ENCODE assay signal across 7 cellular contexts in genomic region chr15:59691194-59691805, GRCh38. TPM values are rescaled to one million over a fixed set of nuclear protein-coding genes. Genes with fewer than 3 reads are reported as not detected.
DNase-seq lines count a peak whose midpoint lies in the region; ATAC-seq and TF ChIP-seq lines count a peak whose summit lies in the region.

No MANE protein-coding gene starts in this region.

- no peak overlapping the region for H3K27ac ChIP-seq in coronary artery

- H3K4me1 Mint-ChIP-seq in T-helper 2 cell treated with Interferon-gamma antibody and Interleukin-4, amounts not matched to agents 5 μg/mL and 100 μg/mL, for 36 hours (ENCODE audit: low read depth) = peaks cover 23% of the 10 kb centered on the region
- H3K4me1 Mint-ChIP-seq in naive B cell = peaks cover 18 to 33% (median 31%) of the 10 kb centered on the region in 3 donors

- H3K4me3 ChIP-seq in MG63 (no peak overlapping the region), coronary artery (no peak overlapping the region)

- DNase-seq in GDM1 (lab: John Stamatoyannopoulos, UW) = peak; percentile 14
- DNase-seq in MG63 = peak; percentile 14
- DNase-seq in T-helper 2 cell treated with Interferon-gamma antibody and Interleukin-4, amounts not matched to agents 5 μg/mL and 100 μg/mL, for 36 hours (ENCODE audit: low spot score) = no peak
- no peak for DNase-seq in coronary artery (ENCODE audit: low spot score)
- DNase-seq in naive B cell = peak; percentile 61
- DNase-seq in NCI-H2029 (lab: John Stamatoyannopoulos, UW) = no peak

- H3K27me3 ChIP-seq in MG63 = no peaks in the 10 kb centered on the region

- peak overlapping the region; percentile 57 for H3K4me3 Mint-ChIP-seq in T-helper 2 cell treated with Interferon-gamma antibody and Interleukin-4, amounts not matched to agents 5 μg/mL and 100 μg/mL, for 36 hours
- H3K4me3 Mint-ChIP-seq in naive B cell = peak overlapping the region; percentile 26 to 89 (median 72)

- H3K36me3 ChIP-seq in MG63 = peaks cover 11% of the 10 kb centered on the region

- TF ChIP-seq CTCF in coronary artery (IDR thresholded peaks at IDR 0.05) = peak; percentile 59

- no peaks in the 10 kb centered on the region for H3K9me3 ChIP-seq in MG63

- peak overlapping the region; percentile 52 for H3K27ac Mint-ChIP-seq in T-helper 2 cell treated with Interferon-gamma antibody and Interleukin-4, amounts not matched to agents 5 μg/mL and 100 μg/mL, for 36 hours
- H3K27ac Mint-ChIP-seq in naive B cell = peak overlapping the region in 5 of 6 donors; percentile 39 to 99 (median 88)

- no peak for ATAC-seq in naive B cell (ENCODE audit: low read depth in 2 of 2)
- ATAC-seq in HG03460 (IDR thresholded peaks at IDR 0.05; ENCODE audit: unreplicated experiment) = no peak

- peaks cover 10% of the 10 kb centered on the region for H3K36me3 Mint-ChIP-seq in T-helper 2 cell treated with Interferon-gamma antibody and Interleukin-4, amounts not matched to agents 5 μg/mL and 100 μg/mL, for 36 hours (ENCODE audit: low read depth)
- H3K36me3 Mint-ChIP-seq in naive B cell = peaks cover 4 to 11% of the 10 kb centered on the region in 2 donors

- H3K27me3 Mint-ChIP-seq in T-helper 2 cell treated with Interferon-gamma antibody and Interleukin-4, amounts not matched to agents 5 μg/mL and 100 μg/mL, for 36 hours (ENCODE audit: low read depth) = no peaks in the 10 kb centered on the region
- H3K27me3 Mint-ChIP-seq in naive B cell = no peaks in the 10 kb centered on the region

- no peaks in the 10 kb centered on the region for H3K9me3 Mint-ChIP-seq in T-helper 2 cell treated with Interferon-gamma antibody and Interleukin-4, amounts not matched to agents 5 μg/mL and 100 μg/mL, for 36 hours
- no peaks in the 10 kb centered on the region for H3K9me3 Mint-ChIP-seq in naive B cell

RNA-seq across cellular contexts. Expression of gene BNIP2, which starts 2.2 kb away (rescaled TPM):
- total RNA-seq in MG63 (2014; rRNA removed; shearing (Covaris generic); ENCODE audit: low replicate concordance) = 125 and 259 TPM in 2 replicates
- polyA plus RNA-seq in naive B cell (ENCODE audit: low read depth in 6 of 6) = 100 to 1,000 TPM; 126 to 230 (median 137) TPM

RNA-seq across cellular contexts. Expression of gene GTF2A2, which starts 34.0 kb away (rescaled TPM):
- total RNA-seq in MG63 (2014; rRNA removed; shearing (Covaris generic); ENCODE audit: low replicate concordance) = 55.3 and 149 TPM in 2 replicates
- 100 to 1,000 TPM; 115 to 206 (median 142) TPM for polyA plus RNA-seq in naive B cell (ENCODE audit: low read depth in 6 of 6)

Comparison
In these comparisons a context has a peak if more than half of its experiments do, and no peak if none do; other contexts are left out.
1. DNase-seq: peak in GDM1 (single experiment), MG63 (single experiment) and naive B cell (single experiment); none in T-helper 2 cell treated with Interferon-gamma antibody and Interleukin-4, amounts not matched to agents 5 μg/mL and 100 μg/mL, for 36 hours (single experiment), coronary artery (single experiment) and NCI-H2029 (single experiment).